Comparison of ENCODE assay signal across 8 cellular contexts in the genomic region with DNA sequence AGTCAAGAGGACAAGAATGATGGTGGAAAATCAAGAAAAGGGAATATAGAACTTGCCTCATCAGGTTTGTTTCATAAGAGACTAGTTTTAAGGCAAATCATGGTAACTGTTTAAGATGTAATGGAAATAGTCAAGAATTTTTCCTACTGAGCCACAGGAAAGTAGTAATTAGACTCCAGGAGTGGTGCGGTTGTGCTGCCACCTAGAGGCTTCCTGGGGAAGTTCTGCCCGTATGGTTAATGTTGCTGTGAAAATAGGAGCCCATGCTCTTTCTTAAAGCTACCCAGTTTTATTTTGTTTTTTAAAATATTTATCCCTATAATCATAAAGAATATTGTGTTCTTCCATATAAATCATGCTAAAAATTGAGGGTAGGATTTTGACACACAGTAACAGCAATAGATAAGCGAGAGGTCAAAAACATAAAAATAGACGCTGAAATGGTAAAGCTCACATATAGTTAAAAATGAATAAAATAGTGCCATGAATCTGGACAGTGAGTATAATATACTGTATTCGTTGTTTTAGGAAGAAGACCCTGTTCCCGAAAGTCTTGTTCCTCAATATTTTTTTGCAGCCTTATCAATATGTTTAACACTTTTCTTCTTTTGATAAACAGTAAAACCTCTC.
DNase-seq lines count a peak whose midpoint lies in the region; ATAC-seq, FAIRE-seq and TF ChIP-seq lines count a peak whose summit lies in the region.

No MANE protein-coding gene starts in this region.

- H3K9ac ChIP-seq in keratinocyte (ENCODE audit: control insufficient read depth, extremely low read depth, insufficient read depth, low read length), result no peak overlapping the region

- no peaks in the 10 kb centered on the region for H3K36me3 ChIP-seq in keratinocyte (ENCODE audit: control insufficient read depth in 2 of 2, extremely low read depth in 1 of 2, insufficient read depth in 2 of 2, low read length in 2 of 2)

- no peak overlapping the region for H3K4me3 ChIP-seq in keratinocyte (ENCODE audit: control insufficient read depth in 2 of 3, extremely low read depth in 1 of 3, insufficient read depth in 2 of 3, low read depth in 1 of 3, low read length in 3 of 3)

- H3K27ac ChIP-seq in C4-2B (peak overlapping the region; percentile 54; the same call in 1 of the 2 replicates), keratinocyte (ENCODE audit: control insufficient read depth, insufficient read depth, low read length) (no peak overlapping the region)

- no peaks in the 10 kb centered on the region for H3K9me3 ChIP-seq in keratinocyte (ENCODE audit: control insufficient read depth, low read depth, low read length)

- H3K27me3 ChIP-seq in keratinocyte (ENCODE audit: control insufficient read depth, extremely low read depth, insufficient read depth, low read length), result peaks cover 6% of the 10 kb centered on the region

- no peak overlapping the region for H2AFZ ChIP-seq in keratinocyte (ENCODE audit: control insufficient read depth, low read length)

- TF ChIP-seq CTCF in C4-2B (conservative IDR thresholded peaks at IDR 0.05) (peak; percentile 94), keratinocyte (optimal IDR thresholded peaks at IDR 0.05 in 1 of 3, IDR thresholded peaks at IDR 0.05 in 1 of 3, conservative IDR thresholded peaks at IDR 0.05 in 1 of 3; ENCODE audit: extremely low read depth in 1 of 3, insufficient read depth in 2 of 3, low read length in 3 of 3) (peak; percentile 79 to 92 (median 85))

- H3K4me2 ChIP-seq in keratinocyte (ENCODE audit: control insufficient read depth, extremely low read depth, insufficient read depth, low read depth, low read length), result no peak overlapping the region

- in situ Hi-C loops in T47D (cut with HindIII; ENCODE audit: low pct_unique_long_range_greater_than_20kb, low sequenced_read_pairs), result no loop called here

- ATAC-seq in GM18511 (IDR thresholded peaks at IDR 0.05; ENCODE audit: unreplicated experiment) (peak; percentile 60), HG03469 (IDR thresholded peaks at IDR 0.05; ENCODE audit: unreplicated experiment) (no peak)

- dilution Hi-C loops in keratinocyte (cut with MboI; ENCODE audit: extremely low pct_ligation_motif_present, low sequenced_read_pairs), result no loop called here

- no peaks in the 10 kb centered on the region for H3K79me2 ChIP-seq in keratinocyte (ENCODE audit: control insufficient read depth, insufficient read depth, low read length)

- no peak for FAIRE-seq in keratinocyte (lab: Jason Lieb, UNC)

- H3K9me1 ChIP-seq in keratinocyte (ENCODE audit: control insufficient read depth, extremely low read depth, insufficient read depth, low read length), result no peaks in the 10 kb centered on the region

- peaks cover 2% of the 10 kb centered on the region for H3K4me1 ChIP-seq in keratinocyte (ENCODE audit: control insufficient read depth, extremely low read depth, insufficient read depth, low read length)

- peak; percentile 57 to 65 for DNase-seq in Kasumi-1 (lab: John Stamatoyannopoulos, UW)
- peak; percentile 38 for DNase-seq in SK-N-DZ (ENCODE audit: low spot score)
- DNase-seq in T47D (ENCODE audit: low read depth in 1 of 2, low spot score in 1 of 2), result peak; percentile 30 to 65
- DNase-seq in keratinocyte (ENCODE audit: low read depth, low spot score), result peak; percentile 4
- DNase-seq in stimulated activated CD4-positive, alpha-beta T cell treated with anti-CD3 and anti-CD28 coated beads, Interleukin-1b, Interleukin-23, amount 100 ng/mL, for 48 hours, result peak; percentile 39

- no peaks in the 10 kb centered on the region for H4K20me1 ChIP-seq in keratinocyte (ENCODE audit: control insufficient read depth, extremely low read depth, insufficient read depth, low read length)

Comparison
In these comparisons a context has a peak if more than half of its experiments do, and no peak if none do; other contexts are left out.
1. DNase-seq: peak in every context shown above with its lines; median percentile 61 in Kasumi-1; 48 in T47D; 39 in stimulated activated CD4-positive, alpha-beta T cell treated with anti-CD3 and anti-CD28 coated beads, Interleukin-1b, Interleukin-23, amount 100 ng/mL, for 48 hours; 38 in SK-N-DZ; 4 in keratinocyte.